18 cellular contexts compared by ENCODE assay signal in the genomic region with DNA sequence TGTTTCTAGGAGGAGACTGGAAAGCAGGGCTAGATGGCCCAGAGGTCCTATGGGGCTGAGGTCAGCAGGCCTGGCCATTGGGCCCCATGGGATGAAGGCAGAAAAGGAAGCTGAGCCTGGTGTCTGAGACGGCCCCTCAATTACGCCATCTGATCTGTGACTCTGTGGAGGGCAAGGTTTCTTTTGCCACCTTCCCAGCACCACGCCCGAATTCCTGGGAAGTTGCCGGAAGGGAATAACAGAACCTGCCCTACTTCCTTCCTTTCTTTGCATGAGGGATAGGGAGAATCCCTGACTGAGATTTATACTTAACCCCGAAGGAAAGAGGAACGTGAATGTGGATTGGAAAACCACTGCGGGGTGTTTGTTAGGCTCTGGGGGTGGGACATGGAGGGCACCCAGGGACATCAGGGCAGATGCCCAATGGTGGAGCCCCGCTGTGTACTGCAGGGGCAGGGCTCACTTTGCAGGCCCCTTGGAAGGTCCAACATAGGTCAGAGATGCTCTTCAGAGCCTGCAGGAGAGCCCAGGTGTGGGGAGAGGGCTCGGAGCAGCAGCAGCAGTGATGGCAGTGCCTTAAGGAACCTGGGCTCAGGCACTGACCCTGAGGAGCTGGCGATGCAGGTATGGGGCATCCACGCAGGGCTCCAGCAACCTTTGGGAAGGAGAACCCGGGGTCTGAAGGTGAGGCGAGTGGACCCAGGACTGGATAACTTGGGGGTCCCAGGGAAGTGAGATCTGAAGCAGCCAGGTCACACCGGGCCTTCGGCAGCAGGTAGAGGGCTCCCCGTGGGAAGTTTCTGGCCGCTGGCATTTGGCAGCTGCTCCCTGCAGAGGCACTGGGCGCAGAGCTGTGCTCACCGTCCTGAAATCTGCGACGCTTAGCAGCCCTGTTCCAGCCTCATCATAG.
"Had no signal": no experiment of that assay in that cellular context is flagged by ENCODE, and none has a peak within 500 bp of the region (broad histone marks: within the 10 kb centered on the region; RNA-seq: fewer than 3 reads in every experiment).

No MANE protein-coding gene starts in this region.

- H3K27me3 ChIP-seq: right lobe of liver, vagina had no signal

- H3K4me3 ChIP-seq: gastroesophageal sphincter, right lobe of liver, tibial artery, vagina had no signal

- H3K4me1 Mint-ChIP-seq: nephron; stimulated activated effector memory CD8-positive, alpha-beta T cell treated with anti-CD3 and anti-CD28 coated beads, Interleukin-12 subunit alpha, Interleukin-12 subunit beta, amount 100 ng/mL, for 72 hours had no signal

- H3K27ac Mint-ChIP-seq: activated naive CD4-positive, alpha-beta T cell treated with anti-CD3 and anti-CD28 coated beads, Interleukin-2, amount 10 ng/mL, durations not matched to agents 7 days and 5 days; nephron; stimulated activated effector memory CD8-positive, alpha-beta T cell treated with anti-CD3 and anti-CD28 coated beads, Interleukin-12 subunit alpha, Interleukin-12 subunit beta, amount 100 ng/mL, for 72 hours had no signal

- H3K4me3 Mint-ChIP-seq: activated naive CD4-positive, alpha-beta T cell treated with anti-CD3 and anti-CD28 coated beads, Interleukin-2, amount 10 ng/mL, durations not matched to agents 7 days and 5 days; nephron; stimulated activated effector memory CD8-positive, alpha-beta T cell treated with anti-CD3 and anti-CD28 coated beads, Interleukin-12 subunit alpha, Interleukin-12 subunit beta, amount 100 ng/mL, for 72 hours had no signal

- H3K36me3 ChIP-seq: right lobe of liver, tibial artery, vagina had no signal

- H3K4me1 ChIP-seq: gastroesophageal sphincter, right lobe of liver, tibial artery had no signal

- H3K36me3 Mint-ChIP-seq: activated naive CD4-positive, alpha-beta T cell treated with anti-CD3 and anti-CD28 coated beads, Interleukin-2, amount 10 ng/mL, durations not matched to agents 7 days and 5 days; stimulated activated effector memory CD8-positive, alpha-beta T cell treated with anti-CD3 and anti-CD28 coated beads, Interleukin-12 subunit alpha, Interleukin-12 subunit beta, amount 100 ng/mL, for 72 hours had no signal

- DNase-seq: activated CD4-positive, CD25-positive, alpha-beta regulatory T cell treated with anti-CD3 and anti-CD28 coated beads, Interleukin-2, amount 50 U/mL, for 72 hours; activated naive CD4-positive, alpha-beta T cell treated with anti-CD3 and anti-CD28 coated beads, Interleukin-2, amount 10 ng/mL, durations not matched to agents 7 days and 5 days; activated T-cell treated with anti-CD3 and anti-CD28 coated beads for 4 hours; central memory CD4-positive, alpha-beta T cell; cortex of kidney; effector CD8-positive, alpha-beta T cell; right lobe of liver; stimulated activated CD4-positive, alpha-beta T cell treated with anti-CD3 and anti-CD28 coated beads, Interleukin-12 subunit alpha, Interleukin-12 subunit beta, amount 100 ng/mL, for 4 hours; stimulated activated CD4-positive, alpha-beta T cell treated with anti-CD3 and anti-CD28 coated beads, Interleukin-2, amount 100 ng/mL, for 24 hours; T-helper 1 cell; T1000 had no signal

- FAIRE-seq: endothelial cell of umbilical vein, islet of Langerhans had no signal

- H3K9me3 ChIP-seq: right lobe of liver, tibial artery, vagina had no signal

- H3K27ac ChIP-seq: gastroesophageal sphincter, right lobe of liver, tibial artery, vagina had no signal

- H3K9me3 Mint-ChIP-seq: activated naive CD4-positive, alpha-beta T cell treated with anti-CD3 and anti-CD28 coated beads, Interleukin-2, amount 10 ng/mL, durations not matched to agents 7 days and 5 days; nephron; stimulated activated effector memory CD8-positive, alpha-beta T cell treated with anti-CD3 and anti-CD28 coated beads, Interleukin-12 subunit alpha, Interleukin-12 subunit beta, amount 100 ng/mL, for 72 hours had no signal
